In the genomic region with DNA sequence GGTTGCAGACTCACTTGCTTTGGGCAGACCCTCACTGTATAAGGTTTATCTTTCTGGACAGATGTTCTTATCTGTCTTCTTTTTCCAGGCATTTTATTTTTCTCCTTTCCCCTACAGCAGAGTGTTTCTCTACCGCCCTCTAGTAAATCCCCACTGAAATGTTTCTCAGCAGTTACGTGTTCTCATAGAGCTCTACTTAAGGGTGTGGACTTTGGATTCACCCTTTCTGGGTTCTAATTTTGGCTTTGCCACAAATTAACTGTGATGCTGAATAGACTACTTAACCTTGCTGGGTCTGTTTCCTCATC, we compare ENCODE assay signal across 9 cellular contexts. TPM values are rescaled to one million over a fixed set of nuclear protein-coding genes. Genes with fewer than 3 reads are reported as not detected.
DNase-seq lines count a peak whose midpoint lies in the region; ATAC-seq and TF ChIP-seq lines count a peak whose summit lies in the region.
"Had no signal": no experiment of that assay in that cellular context is flagged by ENCODE, and none has a peak within 500 bp of the region (broad histone marks: within the 10 kb centered on the region; RNA-seq: fewer than 3 reads in every experiment).

No MANE protein-coding gene starts in this region.

- no peak overlapping the region for H3K9ac ChIP-seq in BLaER1

- peaks cover 12% of the 10 kb centered on the region for H3K4me1 Mint-ChIP-seq in type B pancreatic cell (ENCODE audit: unreplicated experiment)

- no peaks in the 10 kb centered on the region for H3K9me3 Mint-ChIP-seq in type B pancreatic cell

- H3K4me2 ChIP-seq in BLaER1: peak overlapping the region; percentile 91

- ATAC-seq in SK-N-SH treated with all-trans-retinoic acid at 6 μM for 48 hours (peak; percentile 56), HG02870 (IDR thresholded peaks at IDR 0.05; ENCODE audit: unreplicated experiment) (no peak), HG03457 (IDR thresholded peaks at IDR 0.05; ENCODE audit: unreplicated experiment) (no peak), HG02610 (IDR thresholded peaks at IDR 0.05; ENCODE audit: unreplicated experiment) (no peak)

- H3K4me1 ChIP-seq in BLaER1: peaks cover 30% of the 10 kb centered on the region
- H3K4me1 ChIP-seq: SJCRH30 had no signal

- peak overlapping the region; percentile 97 for H3K4me3 Mint-ChIP-seq in type B pancreatic cell

- peaks cover 18% of the 10 kb centered on the region for H3K36me3 Mint-ChIP-seq in type B pancreatic cell

- peak overlapping the region; percentile 69 for H3K27ac Mint-ChIP-seq in type B pancreatic cell

- in situ Hi-C loops in GM13976 (cut with MboI; ENCODE audit: low sequenced_read_pairs, unreplicated experiment): no loop called here

- H4K20me1 ChIP-seq in BLaER1: no peaks in the 10 kb centered on the region

- TF ChIP-seq CTCF in GM13976 (IDR thresholded peaks at IDR 0.05; ENCODE audit: borderline replicate concordance, control extremely low read depth, extremely low read depth, insufficient read depth, missing control alignments): no peak
- TF ChIP-seq CTCF in fibroblast of villous mesenchyme (IDR thresholded peaks at IDR 0.05; ENCODE audit: insufficient read depth, low read depth, low read length): peak; percentile 66
- peak; percentile 64 for TF ChIP-seq CTCF in type B pancreatic cell (conservative IDR thresholded peaks at IDR 0.05)

- H3K9me3 ChIP-seq in BLaER1: no peaks in the 10 kb centered on the region
- H3K9me3 ChIP-seq: SJCRH30 had no signal

- no peaks in the 10 kb centered on the region for H3K27me3 Mint-ChIP-seq in type B pancreatic cell

- H3K27ac ChIP-seq in BLaER1: no peak overlapping the region
- H3K27ac ChIP-seq: SJCRH30 had no signal

- H3K4me3 ChIP-seq in BLaER1 (no peak overlapping the region), fibroblast of villous mesenchyme (ENCODE audit: low read depth, low read length) (no peak overlapping the region)
- H3K4me3 ChIP-seq: SJCRH30 had no signal

- DNase-seq in GM13976 (ENCODE audit: low spot score): peak; percentile 47
- peak; percentile 67 for DNase-seq in fibroblast of villous mesenchyme (ENCODE audit: low read depth)
- DNase-seq in type B pancreatic cell (ENCODE audit: extremely low spot score, unreplicated experiment): no peak

- no peaks in the 10 kb centered on the region for H3K27me3 ChIP-seq in BLaER1
- H3K27me3 ChIP-seq: SJCRH30 had no signal

- H3K36me3 ChIP-seq in BLaER1: peaks cover 60% of the 10 kb centered on the region

TF ChIP-seq in SK-N-SH treated with all-trans-retinoic acid at 6 μM for 48 hours, 23 proteins besides CTCF, POLR2A, EP300 and RAD21:
- TF ChIP-seq ZC3H10 (CRISPR knock-in tag; IDR thresholded peaks at IDR 0.05) (no peak), BACH2 (CRISPR knock-in tag; IDR thresholded peaks at IDR 0.05; ENCODE audit: borderline replicate concordance) (no peak), RARB (CRISPR knock-in tag; IDR thresholded peaks at IDR 0.05) (no peak), TCF4 (CRISPR knock-in tag; IDR thresholded peaks at IDR 0.05; ENCODE audit: borderline replicate concordance) (no peak; the same call in 1 of the 2 replicates), POU6F1 (CRISPR knock-in tag; IDR thresholded peaks at IDR 0.05; ENCODE audit: borderline replicate concordance, low read depth) (no peak), ARNTL (CRISPR knock-in tag; IDR thresholded peaks at IDR 0.05; ENCODE audit: borderline replicate concordance, low read depth) (no peak), ZFP30 (CRISPR knock-in tag; IDR thresholded peaks at IDR 0.05) (no peak), TOX (CRISPR knock-in tag; IDR thresholded peaks at IDR 0.05; ENCODE audit: borderline replicate concordance) (no peak), CREB5 (CRISPR knock-in tag; IDR thresholded peaks at IDR 0.05; ENCODE audit: low read depth) (no peak), ESRRG (CRISPR knock-in tag; IDR thresholded peaks at IDR 0.05) (no peak), ZNF70 (CRISPR knock-in tag; IDR thresholded peaks at IDR 0.05) (no peak), GLIS3 (CRISPR knock-in tag; IDR thresholded peaks at IDR 0.05) (no peak), ZNF565 (CRISPR knock-in tag; conservative IDR thresholded peaks at IDR 0.05; ENCODE audit: low read depth) (no peak), OSR1 (CRISPR knock-in tag; IDR thresholded peaks at IDR 0.05) (no peak), ZNF8 (CRISPR knock-in tag; IDR thresholded peaks at IDR 0.05) (no peak), ISL1 (CRISPR knock-in tag; IDR thresholded peaks at IDR 0.05) (no peak), ZFP3 (CRISPR knock-in tag; IDR thresholded peaks at IDR 0.05) (no peak), PATZ1 (CRISPR knock-in tag; IDR thresholded peaks at IDR 0.05; ENCODE audit: borderline replicate concordance) (no peak), SNAI2 (CRISPR knock-in tag; IDR thresholded peaks at IDR 0.05) (no peak)
TF ChIP-seq in SK-N-SH treated with all-trans-retinoic acid at 6 μM for 48 hours: peak in this region for 0.

RNA-seq across cellular contexts. Expression of gene ADAT1, which starts 2.0 kb away (rescaled TPM):
- 69.9 and 83.8 TPM in 2 replicates for total RNA-seq in fibroblast of villous mesenchyme
- 39.6 and 51.9 TPM in 2 replicates for total RNA-seq in type B pancreatic cell (ENCODE audit: low replicate concordance)

RNA-seq across cellular contexts. Expression of gene KARS1, which starts 26.3 kb away (rescaled TPM):
- total RNA-seq in fibroblast of villous mesenchyme: 139 and 157 TPM in 2 replicates
- 129 and 142 TPM in 2 replicates for total RNA-seq in type B pancreatic cell (ENCODE audit: low replicate concordance)

RNA-seq across cellular contexts. Expression of gene TERF2IP, which starts 26.4 kb away (rescaled TPM):
- total RNA-seq in fibroblast of villous mesenchyme: 28.3 and 43.6 TPM in 2 replicates
- 38.8 and 44.8 TPM in 2 replicates for total RNA-seq in type B pancreatic cell (ENCODE audit: low replicate concordance)

RNA-seq across cellular contexts. Expression of gene GABARAPL2, which starts 54.9 kb away (rescaled TPM):
- total RNA-seq in fibroblast of villous mesenchyme: 25.4 and 36.3 TPM in 2 replicates
- 85.6 and 86.2 TPM in 2 replicates for total RNA-seq in type B pancreatic cell (ENCODE audit: low replicate concordance)

RNA-seq across cellular contexts. Expression of gene CPHXL2, which starts 55.7 kb away (rescaled TPM):
- not detected in 2 replicates for total RNA-seq in fibroblast of villous mesenchyme
- not detected in 2 replicates for total RNA-seq in type B pancreatic cell (ENCODE audit: low replicate concordance)
- total RNA-seq: SJCRH30 had no signal
